Comparison of ENCODE assay signal across 8 cellular contexts in genomic region chr11:116276051-116277044, GRCh38.
DNase-seq lines count a peak whose midpoint lies in the region; ATAC-seq, FAIRE-seq and TF ChIP-seq lines count a peak whose summit lies in the region.

No MANE protein-coding gene starts in this region.

- no peaks in the 10 kb centered on the region for H3K79me2 ChIP-seq in endothelial cell of umbilical vein (ENCODE audit: control insufficient read depth, insufficient read depth, low read length)

- dilution Hi-C loops in endothelial cell of umbilical vein (cut with MboI; ENCODE audit: extremely low pct_ligation_motif_present, low sequenced_read_pairs) = no loop called here

- ATAC-seq in GM18520 (IDR thresholded peaks at IDR 0.05; ENCODE audit: unreplicated experiment) = peak; percentile 45
- ATAC-seq in HG03280 (IDR thresholded peaks at IDR 0.05; ENCODE audit: unreplicated experiment) = peak; percentile 75

- no peak overlapping the region for H3K9ac ChIP-seq in endothelial cell of umbilical vein (replicated peaks; ENCODE audit: extremely low read depth, insufficient read depth, low read length)

- H3K27ac ChIP-seq in 22Rv1 (no peak overlapping the region), endothelial cell of umbilical vein (ENCODE audit: insufficient read depth, low read depth, low read length) (no peak overlapping the region)

- H3K9me3 ChIP-seq in endothelial cell of umbilical vein (replicated peaks; ENCODE audit: control insufficient read depth, insufficient read depth, low read length) = no peaks in the 10 kb centered on the region

- H4K20me1 ChIP-seq in endothelial cell of umbilical vein (replicated peaks; ENCODE audit: control insufficient read depth, extremely low read depth, insufficient read depth, low read length) = no peaks in the 10 kb centered on the region

- H3K4me3 ChIP-seq in endothelial cell of umbilical vein (replicated peaks in 1 of 3; ENCODE audit: insufficient read depth in 1 of 3, low read depth in 1 of 3, low read length in 3 of 3) = no peak overlapping the region

- peaks cover 0 to 3% of the 10 kb centered on the region in 2 experiments for H3K27me3 ChIP-seq in endothelial cell of umbilical vein (ENCODE audit: control insufficient read depth in 2 of 2, insufficient read depth in 2 of 2, low read length in 2 of 2)

- intact Hi-C loops in endothelial cell of umbilical vein (cut with micrococcal nuclease) = loop anchor here (1.0 to 10.0 kb wide), 6 partner anchors 59 to 1502 kb away; no protein-coding TSS in a partner anchor

- peak overlapping the region; percentile 32 for H3K4me2 ChIP-seq in endothelial cell of umbilical vein (ENCODE audit: insufficient read depth, low read length)

- TF ChIP-seq POLR2A in endothelial cell of umbilical vein (IDR thresholded peaks at IDR 0.05; ENCODE audit: low read depth, low read length) = no peak

- H3K36me3 ChIP-seq in endothelial cell of umbilical vein (ENCODE audit: control insufficient read depth in 2 of 2, extremely low read depth in 1 of 2, insufficient read depth in 2 of 2, low read length in 2 of 2) = no peaks in the 10 kb centered on the region

- peak; percentile 54 for FAIRE-seq in endothelial cell of umbilical vein (lab: Jason Lieb, UNC)

- H3K9me1 ChIP-seq in endothelial cell of umbilical vein (replicated peaks; ENCODE audit: control insufficient read depth, extremely low read depth, insufficient read depth, low read length) = no peaks in the 10 kb centered on the region

- peak; percentile 23 for DNase-seq in NCI-H748 treated with DMSO at 0.1 percent for 48 hours (lab: John Stamatoyannopoulos, UW)
- DNase-seq in activated CD8-positive, alpha-beta memory T cell treated with anti-CD3 and anti-CD28 coated beads for 48 hours (ENCODE audit: low read depth in 2 of 3, low spot score in 2 of 3) = peak; percentile 56 to 76 (median 76)
- peak; percentile 50 for DNase-seq in endothelial cell of umbilical vein (ENCODE audit: low read depth, low spot score)
- peak; percentile 68 for DNase-seq in midbrain (lab: John Stamatoyannopoulos, UW)
- peak; percentile 11 to 50 for DNase-seq in stimulated activated CD8-positive, alpha-beta memory T cell treated with anti-CD3 and anti-CD28 coated beads, Interleukin-4, amount 100 ng/mL, for 4 hours (ENCODE audit: low read depth in 2 of 2, low spot score in 1 of 2)

- TF ChIP-seq CTCF in 22Rv1 (IDR thresholded peaks at IDR 0.05) = peak; percentile 99
- peak; percentile 84 to 95 for TF ChIP-seq CTCF in endothelial cell of umbilical vein (IDR thresholded peaks at IDR 0.05; ENCODE audit: extremely low read depth in 1 of 2, insufficient read depth in 1 of 2, low read depth in 1 of 2, low read length in 2 of 2)

- CTCF ChIA-PET in endothelial cell of umbilical vein (lab: Charles Lee) = no interaction called here

- H3K4me1 ChIP-seq in endothelial cell of umbilical vein (ENCODE audit: control insufficient read depth, extremely low read depth, insufficient read depth, low read length) = no peaks in the 10 kb centered on the region

- no TSS peak for BruUV-seq in endothelial cell of umbilical vein (replicated peaks; lab: Mats Ljungman, UMichigan)

- H2AFZ ChIP-seq in endothelial cell of umbilical vein (ENCODE audit: low read depth, low read length) = peak overlapping the region; percentile 74

- POLR2A ChIA-PET in endothelial cell of umbilical vein (lab: Charles Lee) = no interaction called here

TF ChIP-seq in endothelial cell of umbilical vein, 7 proteins besides CTCF, POLR2A, EP300 and RAD21:
- TF ChIP-seq JUN (IDR thresholded peaks at IDR 0.05; ENCODE audit: borderline replicate concordance, insufficient read depth, insufficient read length, low read depth) = no peak
- no peak for TF ChIP-seq FOS (IDR thresholded peaks at IDR 0.05; ENCODE audit: borderline replicate concordance, insufficient read depth, low read length)
- TF ChIP-seq MYC (IDR thresholded peaks at IDR 0.05; ENCODE audit: low read depth, low read length) = no peak
- no peak for TF ChIP-seq EZH2 (IDR thresholded peaks at IDR 0.05; ENCODE audit: borderline replicate concordance, low read depth, low read length, severe bottlenecking)
- TF ChIP-seq MAX (IDR thresholded peaks at IDR 0.05; ENCODE audit: insufficient read depth, insufficient read length) = no peak
- TF ChIP-seq GATA2 (IDR thresholded peaks at IDR 0.05; ENCODE audit: insufficient read depth, insufficient read length, low read depth, low read length) = no peak
- TF ChIP-seq POLR2AphosphoS5 (IDR thresholded peaks at IDR 0.05; ENCODE audit: insufficient read depth, low read depth, low read length) = no peak

Comparison
In these comparisons a context has a peak if more than half of its experiments do, and no peak if none do; other contexts are left out.
1. DNase-seq: peak in every context shown above with its lines; median percentile 76 in activated CD8-positive, alpha-beta memory T cell treated with anti-CD3 and anti-CD28 coated beads for 48 hours; 68 in midbrain; 50 in endothelial cell of umbilical vein; 30 in stimulated activated CD8-positive, alpha-beta memory T cell treated with anti-CD3 and anti-CD28 coated beads, Interleukin-4, amount 100 ng/mL, for 4 hours; 23 in NCI-H748 treated with DMSO at 0.1 percent for 48 hours.